In genomic region chr10:92830478-92831389, GRCh38 we compare ENCODE assay signal across 9 cellular contexts. TPM values are rescaled to one million over a fixed set of nuclear protein-coding genes. Genes with fewer than 3 reads are reported as not detected.
DNase-seq lines count a peak whose midpoint lies in the region; ATAC-seq, FAIRE-seq and TF ChIP-seq lines count a peak whose summit lies in the region.
"Had no signal": no experiment of that assay in that cellular context is flagged by ENCODE, and none has a peak within 500 bp of the region (broad histone marks: within the 10 kb centered on the region; RNA-seq: fewer than 3 reads in every experiment).

No MANE protein-coding gene starts in this region.

- no peaks in the 10 kb centered on the region for H3K27me3 ChIP-seq in CD8-positive, alpha-beta memory T cell (ENCODE audit: insufficient read depth, low read length, poor library complexity, severe bottlenecking)
- no peaks in the 10 kb centered on the region for H3K27me3 ChIP-seq in astrocyte (ENCODE audit: insufficient read depth, low read length)
- H3K27me3 ChIP-seq in osteoblast (ENCODE audit: insufficient read depth, low read length) = no peaks in the 10 kb centered on the region
- no peaks in the 10 kb centered on the region for H3K27me3 ChIP-seq in prostate gland (replicated peaks; ENCODE audit: insufficient read depth)
- H3K27me3 ChIP-seq in PC-3 (ENCODE audit: low read length) = no peaks in the 10 kb centered on the region

- no peak for ATAC-seq in PC-3

- H3K9ac ChIP-seq in astrocyte (ENCODE audit: low read length) (no peak overlapping the region), PC-3 (ENCODE audit: low read length) (no peak overlapping the region)

- DNase-seq in CD8-positive, alpha-beta memory T cell = no peak
- DNase-seq in SIG-M5 (lab: John Stamatoyannopoulos, UW) (peak; percentile 6), astrocyte (ENCODE audit: low read depth) (no peak), osteoblast (ENCODE audit: insufficient read length, low spot score, missing footprints) (no peak), prostate gland (ENCODE audit: low spot score) (no peak), NCI-H187 treated with DMSO at 0.1 percent for 48 hours (lab: John Stamatoyannopoulos, UW) (no peak), ecto neural progenitor cell (ENCODE audit: low spot score) (no peak), PC-3 (no peak)
- DNase-seq: DMS79 had no signal

- H2AFZ ChIP-seq in astrocyte (ENCODE audit: low read depth, low read length) = peak overlapping the region; percentile 45
- peak overlapping the region; percentile 48 for H2AFZ ChIP-seq in osteoblast (ENCODE audit: low read length)
- H2AFZ ChIP-seq in PC-3 (ENCODE audit: low read length) = no peak overlapping the region

- WGBS in prostate gland = 85% methylated on average over 12 of the region's 12 CpGs

- H3K27ac Mint-ChIP-seq in CD8-positive, alpha-beta memory T cell = peak overlapping the region in 5 of 8 donors; percentile 44 to 86 (median 72)
- no peak overlapping the region for H3K27ac Mint-ChIP-seq in astrocyte (ENCODE audit: unreplicated experiment)

- H3F3A ChIP-seq in PC-3 (ENCODE audit: low read length, unreplicated experiment) = no peaks in the 10 kb centered on the region

- H3K4me3 Mint-ChIP-seq in CD8-positive, alpha-beta memory T cell = peak overlapping the region; percentile 5 to 90 (median 77)
- no peak overlapping the region for H3K4me3 Mint-ChIP-seq in astrocyte (ENCODE audit: unreplicated experiment)

- POLR2A ChIA-PET in CD8-positive, alpha-beta memory T cell (lab: Charles Lee) = no interaction called here
- POLR2A ChIA-PET in PC-3 (lab: Charles Lee; ENCODE audit: unreplicated experiment) = no interaction called here

- no peaks in the 10 kb centered on the region for H3K36me3 Mint-ChIP-seq in CD8-positive, alpha-beta memory T cell
- peaks cover 1% of the 10 kb centered on the region for H3K36me3 Mint-ChIP-seq in astrocyte (ENCODE audit: low read depth, unreplicated experiment)

- H3K4me1 Mint-ChIP-seq in CD8-positive, alpha-beta memory T cell = peaks cover 8 to 14% (median 9%) of the 10 kb centered on the region in 3 donors
- H3K4me1 Mint-ChIP-seq in astrocyte (ENCODE audit: low read depth, unreplicated experiment) = no peaks in the 10 kb centered on the region

- no peak for FAIRE-seq in astrocyte (lab: Jason Lieb, UNC)

- no peaks in the 10 kb centered on the region for H4K20me1 ChIP-seq in astrocyte (ENCODE audit: insufficient read depth, low read length)
- H4K20me1 ChIP-seq in osteoblast (ENCODE audit: insufficient read depth, low read length) = no peaks in the 10 kb centered on the region
- no peaks in the 10 kb centered on the region for H4K20me1 ChIP-seq in PC-3 (ENCODE audit: low read length)

- H3K9me2 ChIP-seq in PC-3 (replicated peaks; ENCODE audit: low read length) = no peaks in the 10 kb centered on the region

- no peaks in the 10 kb centered on the region for H3K36me3 ChIP-seq in CD8-positive, alpha-beta memory T cell (ENCODE audit: insufficient read depth, low read length)
- H3K36me3 ChIP-seq in astrocyte (ENCODE audit: insufficient read depth, low read length) = no peaks in the 10 kb centered on the region
- H3K36me3 ChIP-seq in osteoblast (ENCODE audit: insufficient read depth, low read length) = no peaks in the 10 kb centered on the region
- no peaks in the 10 kb centered on the region for H3K36me3 ChIP-seq in prostate gland
- no peaks in the 10 kb centered on the region for H3K36me3 ChIP-seq in PC-3 (ENCODE audit: low read depth, low read length)

- no TSS peak for BruUV-seq in PC-3 (replicated peaks; lab: Mats Ljungman, UMichigan)

- TF ChIP-seq CTCF in astrocyte (IDR thresholded peaks at IDR 0.05; ENCODE audit: insufficient read depth, low read depth, low read length) (no peak), osteoblast (IDR thresholded peaks at IDR 0.05; ENCODE audit: extremely low read depth, low read depth, low read length) (no peak), prostate gland (IDR thresholded peaks at IDR 0.05) (no peak), PC-3 (conservative IDR thresholded peaks at IDR 0.05; ENCODE audit: low read depth, low read length) (no peak)

- intact Hi-C loops in prostate gland (cut with DNase I) = no loop called here
- intact Hi-C loops in PC-3 (cut with micrococcal nuclease) = no loop called here

- no peak overlapping the region for H3K4me2 ChIP-seq in astrocyte (ENCODE audit: low read length)
- no peak overlapping the region for H3K4me2 ChIP-seq in osteoblast (ENCODE audit: insufficient read depth, low read length)
- H3K4me2 ChIP-seq in PC-3 (ENCODE audit: low read length) = no peak overlapping the region

- H3K27me3 Mint-ChIP-seq in CD8-positive, alpha-beta memory T cell = peaks cover 2 to 4% of the 10 kb centered on the region in 2 donors
- no peaks in the 10 kb centered on the region for H3K27me3 Mint-ChIP-seq in astrocyte (ENCODE audit: low read depth, unreplicated experiment)

- CTCF ChIA-PET in CD8-positive, alpha-beta memory T cell (lab: Charles Lee) = no interaction called here
- CTCF ChIA-PET in PC-3 (lab: Charles Lee) = no interaction called here

- no peaks in the 10 kb centered on the region for H3K9me3 ChIP-seq in CD8-positive, alpha-beta memory T cell (ENCODE audit: low read length)
- H3K9me3 ChIP-seq in astrocyte (ENCODE audit: insufficient read depth, low read depth, low read length) = no peaks in the 10 kb centered on the region
- no peaks in the 10 kb centered on the region for H3K9me3 ChIP-seq in osteoblast (ENCODE audit: low read depth, low read length)
- no peaks in the 10 kb centered on the region for H3K9me3 ChIP-seq in prostate gland
- no peaks in the 10 kb centered on the region for H3K9me3 ChIP-seq in PC-3 (ENCODE audit: low read length)

- TF ChIP-seq POLR2A in prostate gland (IDR thresholded peaks at IDR 0.05) = no peak

- H3K4me3 ChIP-seq in CD8-positive, alpha-beta memory T cell (ENCODE audit: low read length) = peak overlapping the region; percentile 56
- H3K4me3 ChIP-seq in astrocyte (ENCODE audit: insufficient read depth, low read depth, low read length) (no peak overlapping the region), osteoblast (ENCODE audit: insufficient read depth, low read length) (no peak overlapping the region), prostate gland (no peak overlapping the region), PC-3 (ENCODE audit: low read length) (no peak overlapping the region)

- no peaks in the 10 kb centered on the region for H3K4me1 ChIP-seq in CD8-positive, alpha-beta memory T cell (ENCODE audit: insufficient read depth, low read length)
- H3K4me1 ChIP-seq in astrocyte (ENCODE audit: insufficient read depth, low read length) = peaks cover 16% of the 10 kb centered on the region
- H3K4me1 ChIP-seq in osteoblast (ENCODE audit: insufficient read depth, low read length) = no peaks in the 10 kb centered on the region
- H3K4me1 ChIP-seq in prostate gland (replicated peaks) = no peaks in the 10 kb centered on the region
- H3K4me1 ChIP-seq in PC-3 (ENCODE audit: insufficient read depth, low read length) = peaks cover 11% of the 10 kb centered on the region

- peak overlapping the region; percentile 60 for H3K27ac ChIP-seq in CD8-positive, alpha-beta memory T cell (ENCODE audit: low read depth, low read length)
- H3K27ac ChIP-seq in astrocyte (ENCODE audit: low read depth, low read length) = no peak overlapping the region
- H3K27ac ChIP-seq in osteoblast (ENCODE audit: low read depth, low read length) = no peak overlapping the region
- H3K27ac ChIP-seq in prostate gland = no peak overlapping the region
- H3K27ac ChIP-seq in PC-3 (ENCODE audit: low read length) = no peak overlapping the region

- H3K79me2 ChIP-seq in astrocyte (ENCODE audit: insufficient read depth, low read length) = no peaks in the 10 kb centered on the region
- H3K79me2 ChIP-seq in osteoblast (ENCODE audit: insufficient read depth, low read length) = no peaks in the 10 kb centered on the region
- no peaks in the 10 kb centered on the region for H3K79me2 ChIP-seq in PC-3 (ENCODE audit: low read length)

- H3K9me3 Mint-ChIP-seq in CD8-positive, alpha-beta memory T cell = no peaks in the 10 kb centered on the region
- no peaks in the 10 kb centered on the region for H3K9me3 Mint-ChIP-seq in astrocyte (ENCODE audit: unreplicated experiment)

RNA-seq across cellular contexts. Expression of gene EXOC6, which starts 17.6 kb away (rescaled TPM):
- total RNA-seq in CD8-positive, alpha-beta memory T cell = 10 to 100 TPM; 10.6 to 10.9 TPM
- 7.3 TPM for polyA plus RNA-seq in CD8-positive, alpha-beta memory T cell
- total RNA-seq in astrocyte (3.4 and 4.9 TPM in 2 replicates), osteoblast (5.0 and 8.7 TPM in 2 replicates), prostate gland (100 to 1,000 TPM in 1 of 2 donors, 10 to 100 TPM in 1; 13.5 to 598 TPM), PC-3 (2014; rRNA removed) (5.5 and 5.7 TPM in 2 replicates)
